ENCODE assay signal across 17 cellular contexts in genomic region chr14:44291516-44291915, GRCh38.
"Had no signal": no experiment of that assay in that cellular context is flagged by ENCODE, and none has a peak within 500 bp of the region (broad histone marks: within the 10 kb centered on the region; RNA-seq: fewer than 3 reads in every experiment).

No MANE protein-coding gene starts in this region.

- H3K27ac Mint-ChIP-seq: endodermal cell; naive thymus-derived CD4-positive, alpha-beta T cell; nephron progenitor cell; stimulated activated effector memory CD8-positive, alpha-beta T cell treated with anti-CD3 and anti-CD28 coated beads, Interleukin-12 subunit alpha, Interleukin-12 subunit beta, amount 100 ng/mL, for 72 hours had no signal

- H3K27ac ChIP-seq: coronary artery, gastrocnemius medialis, tibial nerve, upper lobe of right lung, vagina had no signal

- ATAC-seq: gastrocnemius medialis; naive thymus-derived CD4-positive, alpha-beta T cell; right cardiac atrium; stimulated activated effector memory CD8-positive, alpha-beta T cell treated with anti-CD3 and anti-CD28 coated beads, Interleukin-12 subunit alpha, Interleukin-12 subunit beta, amount 100 ng/mL, for 72 hours; stimulated activated naive CD8-positive, alpha-beta T cell treated with anti-CD3 and anti-CD28 coated beads, Interleukin-15, Interleukin-2, amounts not matched to agents 100 U/mL and 50 U/mL, for 24 hours; upper lobe of right lung had no signal

- DNase-seq: effector CD4-positive, alpha-beta T cell; endodermal cell; erythroblast; gastrocnemius medialis; mammary epithelial cell; naive thymus-derived CD4-positive, alpha-beta T cell; nephron progenitor cell; right cardiac atrium; small intestine; stimulated activated CD4-positive, alpha-beta T cell treated with anti-CD3 and anti-CD28 coated beads, Interleukin-4, amount 100 ng/mL, for 1 hour; stimulated activated CD8-positive, alpha-beta memory T cell treated with anti-CD3 and anti-CD28 coated beads, Interleukin-4, amount 100 ng/mL, for 48 hours; stimulated activated naive CD8-positive, alpha-beta T cell treated with anti-CD3 and anti-CD28 coated beads, Interleukin-15, Interleukin-2, amounts not matched to agents 100 U/mL and 50 U/mL, for 24 hours; upper lobe of right lung had no signal

- H3K36me3 Mint-ChIP-seq: naive thymus-derived CD4-positive, alpha-beta T cell; stimulated activated effector memory CD8-positive, alpha-beta T cell treated with anti-CD3 and anti-CD28 coated beads, Interleukin-12 subunit alpha, Interleukin-12 subunit beta, amount 100 ng/mL, for 72 hours had no signal

- H3K9me3 ChIP-seq: gastrocnemius medialis, tibial nerve, upper lobe of right lung, vagina had no signal

- H3K4me3 Mint-ChIP-seq: endodermal cell; naive thymus-derived CD4-positive, alpha-beta T cell; nephron progenitor cell; stimulated activated effector memory CD8-positive, alpha-beta T cell treated with anti-CD3 and anti-CD28 coated beads, Interleukin-12 subunit alpha, Interleukin-12 subunit beta, amount 100 ng/mL, for 72 hours had no signal

- H3K4me1 Mint-ChIP-seq: endodermal cell; naive thymus-derived CD4-positive, alpha-beta T cell; nephron progenitor cell; stimulated activated effector memory CD8-positive, alpha-beta T cell treated with anti-CD3 and anti-CD28 coated beads, Interleukin-12 subunit alpha, Interleukin-12 subunit beta, amount 100 ng/mL, for 72 hours had no signal

- H3K27me3 Mint-ChIP-seq: naive thymus-derived CD4-positive, alpha-beta T cell had no signal

- H3K4me3 ChIP-seq: coronary artery, gastrocnemius medialis, tibial nerve, upper lobe of right lung, vagina had no signal

- H3K36me3 ChIP-seq: gastrocnemius medialis, tibial nerve, upper lobe of right lung, vagina had no signal

- H3K4me1 ChIP-seq: gastrocnemius medialis, tibial nerve, upper lobe of right lung, vagina had no signal

- H3K27me3 ChIP-seq: gastrocnemius medialis, tibial nerve, upper lobe of right lung, vagina had no signal
